21 cellular contexts compared by ENCODE assay signal in the genomic region with DNA sequence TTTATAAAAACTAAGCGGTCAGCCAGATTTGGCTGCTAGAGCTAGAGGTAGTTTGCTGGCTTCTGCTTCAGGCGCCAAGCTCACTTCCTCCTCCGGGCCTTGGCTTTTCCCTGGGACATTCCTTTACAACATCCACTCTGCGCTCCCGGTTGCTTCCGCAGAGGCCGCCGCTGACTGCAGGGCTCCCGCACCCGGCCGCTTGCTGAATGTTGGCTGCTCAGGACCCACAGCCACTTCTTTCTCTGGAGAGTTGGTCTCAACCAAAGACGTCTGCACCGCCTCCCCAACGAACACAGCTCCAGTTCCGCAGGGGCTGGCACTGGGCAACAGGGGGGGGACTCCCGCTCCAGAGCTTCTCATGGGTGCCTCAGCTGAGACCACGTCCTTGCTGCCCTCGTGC.
DNase-seq lines count a peak whose midpoint lies in the region; ATAC-seq and TF ChIP-seq lines count a peak whose summit lies in the region.
"Had no signal": no experiment of that assay in that cellular context is flagged by ENCODE, and none has a peak within 500 bp of the region (broad histone marks: within the 10 kb centered on the region; RNA-seq: fewer than 3 reads in every experiment).

No MANE protein-coding gene starts in this region.

- no peak overlapping the region for H3K4me3 Mint-ChIP-seq in GM23338
- no peak overlapping the region for H3K4me3 Mint-ChIP-seq in endodermal cell
- H3K4me3 Mint-ChIP-seq: CD14-positive monocyte; CD4-positive, alpha-beta T cell had no signal

- H3K27ac ChIP-seq in GM23338 (ENCODE audit: low read depth) (no peak overlapping the region), Karpas-422 (ENCODE audit: low read length) (no peak overlapping the region), endodermal cell (ENCODE audit: low read depth, low read length) (no peak overlapping the region)
- H3K27ac ChIP-seq: A549; BLaER1 treated with 17β-estradiol and CSF1 and Interleukin-3, amounts not matched to agents 10 nM and 100 nM; GM23248 had no signal

- H3K27me3 ChIP-seq in GM23338 (ENCODE audit: insufficient read depth) (no peaks in the 10 kb centered on the region), Karpas-422 (ENCODE audit: low read length) (no peaks in the 10 kb centered on the region), endodermal cell (ENCODE audit: control insufficient read depth, insufficient read depth, low read length, poor library complexity, severe bottlenecking) (no peaks in the 10 kb centered on the region)
- H3K27me3 ChIP-seq: BE2C; BLaER1 treated with 17β-estradiol and CSF1 and Interleukin-3, amounts not matched to agents 10 nM and 100 nM had no signal

- no peaks in the 10 kb centered on the region for H4K20me1 ChIP-seq in GM23338 (replicated peaks; ENCODE audit: insufficient read depth)
- no peaks in the 10 kb centered on the region for H4K20me1 ChIP-seq in Karpas-422 (ENCODE audit: insufficient read depth, low read depth, low read length)
- H4K20me1 ChIP-seq: BLaER1 treated with 17β-estradiol and CSF1 and Interleukin-3, amounts not matched to agents 10 nM and 100 nM had no signal

- 91 to 95% methylated on average over 11 to 18 of the region's 18 CpGs for WGBS in endodermal cell (ENCODE audit: insufficient coverage in 1 of 2, insufficient read length in 1 of 2), 2 experiments

- H2AFZ ChIP-seq in GM23338 (peak overlapping the region; percentile 69), Karpas-422 (ENCODE audit: low read length) (no peak overlapping the region)
- H2AFZ ChIP-seq: GM23248 had no signal

- H3K36me3 Mint-ChIP-seq in GM23338 (ENCODE audit: low read depth) (no peaks in the 10 kb centered on the region), endodermal cell (ENCODE audit: low read depth) (no peaks in the 10 kb centered on the region)
- H3K36me3 Mint-ChIP-seq: CD14-positive monocyte; CD8-positive, alpha-beta memory T cell had no signal

- H3K4me3 ChIP-seq in GM23338: no peak overlapping the region
- no peak overlapping the region for H3K4me3 ChIP-seq in Karpas-422 (ENCODE audit: low read length)
- no peak overlapping the region for H3K4me3 ChIP-seq in endodermal cell (ENCODE audit: low read length)
- H3K4me3 ChIP-seq: A549; BLaER1 treated with 17β-estradiol and CSF1 and Interleukin-3, amounts not matched to agents 10 nM and 100 nM; GM23248 had no signal

- TF ChIP-seq CTCF in GM23338 (conservative IDR thresholded peaks at IDR 0.05; ENCODE audit: low read depth in 2 of 2): no peak
- TF ChIP-seq CTCF in endodermal cell (conservative IDR thresholded peaks at IDR 0.05): no peak
- TF ChIP-seq CTCF in GM20000 (IDR thresholded peaks at IDR 0.05; ENCODE audit: extremely low read depth, missing control alignments): no peak

- DNase-seq in GM23338 (ENCODE audit: low spot score) (peak; percentile 59), Karpas-422 (peak; percentile 10), endodermal cell (peak; percentile 64), HUDEP-2 (lab: John Stamatoyannopoulos, UW; ENCODE audit: unreplicated experiment in 76 of 76) (no peak), GM20000 (ENCODE audit: low spot score) (no peak)
- no peak for DNase-seq in stimulated activated naive CD4-positive, alpha-beta T cell treated with Interleukin-2 at 50 U/mL for 16 hours (lab: John Stamatoyannopoulos, UW)
- DNase-seq: 8988T; ACHN; AML-193; BE2C; CD4-positive, alpha-beta T cell; CD8-positive, alpha-beta memory T cell; DMS 273 treated with DMSO at 0.1 percent for 48 hours; DMS79; EL; GF-D8; GM23248 had no signal

- no peaks in the 10 kb centered on the region for H3F3A ChIP-seq in GM23338 (replicated peaks; ENCODE audit: low read depth)

- H3K9me2 ChIP-seq in GM23338 (ENCODE audit: insufficient read depth): no peaks in the 10 kb centered on the region
- H3K9me2 ChIP-seq in Karpas-422 (replicated peaks; ENCODE audit: insufficient read depth, low read length): no peaks in the 10 kb centered on the region

- H3K36me3 ChIP-seq in GM23338 (ENCODE audit: insufficient read depth) (no peaks in the 10 kb centered on the region), Karpas-422 (ENCODE audit: insufficient read depth, low read length) (no peaks in the 10 kb centered on the region), endodermal cell (ENCODE audit: control insufficient read depth, insufficient read depth, low read length) (no peaks in the 10 kb centered on the region)
- H3K36me3 ChIP-seq: BE2C; BLaER1 treated with 17β-estradiol and CSF1 and Interleukin-3, amounts not matched to agents 10 nM and 100 nM had no signal

- H3K27ac Mint-ChIP-seq in GM23338 (no peak overlapping the region), endodermal cell (no peak overlapping the region)
- H3K27ac Mint-ChIP-seq: CD14-positive monocyte; CD4-positive, alpha-beta T cell; CD8-positive, alpha-beta memory T cell had no signal

- H3K9me3 ChIP-seq in Karpas-422 (ENCODE audit: low read length) (no peaks in the 10 kb centered on the region), endodermal cell (ENCODE audit: control insufficient read depth, low read length) (no peaks in the 10 kb centered on the region)
- H3K9me3 ChIP-seq: A549; BE2C; BLaER1 treated with 17β-estradiol and CSF1 and Interleukin-3, amounts not matched to agents 10 nM and 100 nM had no signal

- H3K27me3 Mint-ChIP-seq in GM23338 (ENCODE audit: insufficient read depth, low read depth, poor library complexity): peaks cover 6% of the 10 kb centered on the region
- H3K27me3 Mint-ChIP-seq in endodermal cell (ENCODE audit: insufficient read depth): peaks cover 11% of the 10 kb centered on the region
- H3K27me3 Mint-ChIP-seq: CD4-positive, alpha-beta T cell had no signal

- H3K4me1 ChIP-seq in GM23338 (ENCODE audit: insufficient read depth) (no peaks in the 10 kb centered on the region), Karpas-422 (ENCODE audit: low read length) (peaks cover 14% of the 10 kb centered on the region), endodermal cell (ENCODE audit: control insufficient read depth, insufficient read depth, low read length) (no peaks in the 10 kb centered on the region)
- H3K4me1 ChIP-seq: A549, BE2C had no signal

- H3K9ac ChIP-seq in Karpas-422 (ENCODE audit: low read length) (no peak overlapping the region), endodermal cell (ENCODE audit: extremely low read depth, low read length, poor library complexity, severe bottlenecking) (no peak overlapping the region)
- H3K9ac ChIP-seq: BLaER1 treated with 17β-estradiol and CSF1 and Interleukin-3, amounts not matched to agents 10 nM and 100 nM; GM23248 had no signal

- peak; percentile 83 for ATAC-seq in GM23338
- ATAC-seq: A549, HCT116 had no signal

- H3K79me2 ChIP-seq in GM23338 (replicated peaks; ENCODE audit: insufficient read depth) (no peaks in the 10 kb centered on the region), Karpas-422 (ENCODE audit: low read length) (no peaks in the 10 kb centered on the region)

- H3K9me3 Mint-ChIP-seq in GM23338 (no peaks in the 10 kb centered on the region; the same call in 1 of the 3 replicates), endodermal cell (no peaks in the 10 kb centered on the region)
- H3K9me3 Mint-ChIP-seq: CD4-positive, alpha-beta T cell had no signal

- no peak overlapping the region for H3K4me2 ChIP-seq in GM23338
- no peak overlapping the region for H3K4me2 ChIP-seq in Karpas-422 (ENCODE audit: low read depth, low read length, poor library complexity, severe bottlenecking)
- H3K4me2 ChIP-seq: A549 had no signal

- H3K4me1 Mint-ChIP-seq in GM23338 (peaks cover 13% of the 10 kb centered on the region), endodermal cell (peaks cover 10% of the 10 kb centered on the region)
- H3K4me1 Mint-ChIP-seq: CD14-positive monocyte; CD8-positive, alpha-beta memory T cell had no signal

TF ChIP-seq in GM23338, 12 proteins besides CTCF, POLR2A, EP300 and RAD21 (continues in another document):
- TF ChIP-seq, protein P1, sequence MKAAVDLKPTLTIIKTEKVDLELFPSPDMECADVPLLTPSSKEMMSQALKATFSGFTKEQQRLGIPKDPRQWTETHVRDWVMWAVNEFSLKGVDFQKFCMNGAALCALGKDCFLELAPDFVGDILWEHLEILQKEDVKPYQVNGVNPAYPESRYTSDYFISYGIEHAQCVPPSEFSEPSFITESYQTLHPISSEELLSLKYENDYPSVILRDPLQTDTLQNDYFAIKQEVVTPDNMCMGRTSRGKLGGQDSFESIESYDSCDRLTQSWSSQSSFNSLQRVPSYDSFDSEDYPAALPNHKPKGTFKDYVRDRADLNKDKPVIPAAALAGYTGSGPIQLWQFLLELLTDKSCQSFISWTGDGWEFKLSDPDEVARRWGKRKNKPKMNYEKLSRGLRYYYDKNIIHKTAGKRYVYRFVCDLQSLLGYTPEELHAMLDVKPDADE (IDR thresholded peaks at IDR 0.05): no peak
- TF ChIP-seq POLR2AphosphoS5 (IDR thresholded peaks at IDR 0.05; ENCODE audit: low read depth) (no peak), STAT1 (IDR thresholded peaks at IDR 0.05; ENCODE audit: unreplicated experiment) (no peak), ZNF114 (CRISPR knock-in tag; IDR thresholded peaks at IDR 0.05) (no peak), NANOG (IDR thresholded peaks at IDR 0.05; ENCODE audit: borderline replicate concordance) (no peak), ZNF331 (CRISPR knock-in tag; IDR thresholded peaks at IDR 0.05; ENCODE audit: low read depth) (no peak), JUNB (IDR thresholded peaks at IDR 0.05; ENCODE audit: unreplicated experiment) (no peak), CREB1 (CRISPR knock-in tag; IDR thresholded peaks at IDR 0.05; ENCODE audit: low read depth) (no peak), EZH2 (IDR thresholded peaks at IDR 0.05; ENCODE audit: low read depth, unreplicated experiment) (no peak), EZH2phosphoT487 (IDR thresholded peaks at IDR 0.05; ENCODE audit: unreplicated experiment) (no peak)

Comparison
In these comparisons a context has a peak if more than half of its experiments do, and no peak if none do; other contexts are left out.
1. DNase-seq: peak in GM23338 (single experiment), Karpas-422 (single experiment) and endodermal cell (single experiment); none in stimulated activated naive CD4-positive, alpha-beta T cell treated with Interleukin-2 at 50 U/mL for 16 hours (single experiment), HUDEP-2 (0 of 76) and GM20000 (single experiment).